ENCODE assay signal across 12 cellular contexts in genomic region chr19:10168386-10168948, GRCh38.
"Had no signal": no experiment of that assay in that cellular context is flagged by ENCODE, and none has a peak within 500 bp of the region (broad histone marks: within the 10 kb centered on the region; RNA-seq: fewer than 3 reads in every experiment).

No MANE protein-coding gene starts in this region.

- ATAC-seq: WTC11 had no signal

- H3K9me3 Mint-ChIP-seq: neural crest cell; stimulated activated naive CD8-positive, alpha-beta T cell treated with anti-CD3 and anti-CD28 coated beads, Interleukin-15, Interleukin-2, amounts not matched to agents 100 ng/mL and 50 ng/mL, for 24 hours; WTC11 had no signal

- H3K36me3 ChIP-seq: ovary had no signal

- H3K4me3 Mint-ChIP-seq: neural crest cell; stimulated activated naive CD8-positive, alpha-beta T cell treated with anti-CD3 and anti-CD28 coated beads, Interleukin-15, Interleukin-2, amounts not matched to agents 100 ng/mL and 50 ng/mL, for 24 hours; WTC11 had no signal

- H3K4me1 ChIP-seq: upper lobe of left lung had no signal

- H3K27me3 Mint-ChIP-seq: stimulated activated naive CD8-positive, alpha-beta T cell treated with anti-CD3 and anti-CD28 coated beads, Interleukin-15, Interleukin-2, amounts not matched to agents 100 ng/mL and 50 ng/mL, for 24 hours had no signal

- H3K4me2 ChIP-seq: SK-N-SH had no signal

- H3K4me1 Mint-ChIP-seq: neural crest cell, WTC11 had no signal

- H3K4me3 ChIP-seq: ovary, upper lobe of left lung had no signal

- H3K27ac Mint-ChIP-seq: stimulated activated naive CD8-positive, alpha-beta T cell treated with anti-CD3 and anti-CD28 coated beads, Interleukin-15, Interleukin-2, amounts not matched to agents 100 ng/mL and 50 ng/mL, for 24 hours; WTC11 had no signal

- H3K9me3 ChIP-seq: ovary, SK-N-SH, upper lobe of left lung had no signal

- H3K27me3 ChIP-seq: ovary, upper lobe of left lung had no signal

- DNase-seq: activated CD4-positive, alpha-beta T cell treated with anti-CD3 and anti-CD28 coated beads, Interleukin-2, amount 50 U/mL, for 4 hours; activated effector memory CD4-positive, alpha-beta T cell treated with anti-CD3 and anti-CD28 coated beads, Interleukin-2, amount 50 U/mL, for 16 hours; central memory CD4-positive, alpha-beta T cell; cortex of kidney; effector memory CD4-positive, alpha-beta T cell; ovary; SK-N-SH; stimulated activated CD4-positive, alpha-beta T cell treated with anti-CD3 and anti-CD28 coated beads, Interleukin-12 subunit alpha, Interleukin-12 subunit beta, amount 100 ng/mL, for 4 hours; upper lobe of left lung had no signal

- H3K27ac ChIP-seq: ovary, upper lobe of left lung had no signal

- H3K9ac ChIP-seq: SK-N-SH had no signal
